In the genomic region with DNA sequence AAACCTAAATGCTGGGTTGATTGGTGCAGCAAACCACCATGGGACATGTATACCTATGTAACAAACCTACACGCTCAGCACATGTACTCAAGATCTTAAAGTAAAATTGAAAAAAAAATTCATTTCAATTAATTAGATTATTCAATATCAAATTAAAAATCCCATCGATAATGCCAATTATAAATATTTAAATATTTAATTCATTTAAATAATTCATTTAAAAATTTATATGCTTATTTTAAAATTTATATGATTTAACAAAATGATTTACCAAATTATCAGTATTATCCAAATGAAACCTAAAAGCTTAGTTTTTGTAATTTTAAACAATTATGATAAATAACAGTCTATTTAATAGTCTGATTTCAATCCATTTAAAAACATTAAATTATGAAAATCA, we compare ENCODE assay signal across 32 cellular contexts.
"Had no signal": no experiment of that assay in that cellular context is flagged by ENCODE, and none has a peak within 500 bp of the region (broad histone marks: within the 10 kb centered on the region; RNA-seq: fewer than 3 reads in every experiment).

No MANE protein-coding gene starts in this region.

- H3K36me3 ChIP-seq: brain microvascular endothelial cell, colonic mucosa, esophagus squamous epithelium had no signal

- H3K27ac Mint-ChIP-seq: activated CD4-positive, alpha-beta memory T cell treated with anti-CD3 and anti-CD28 coated beads, Interleukin-2, amount 10 ng/mL, durations not matched to agents 7 days and 5 days; activated CD4-positive, alpha-beta T cell treated with anti-CD3 and anti-CD28 coated beads, Interleukin-2, amount 10 ng/mL, durations not matched to agents 7 days and 5 days; activated naive CD4-positive, alpha-beta T cell treated with anti-CD3 and anti-CD28 coated beads, Interleukin-2, amount 10 ng/mL, durations not matched to agents 7 days and 5 days; activated naive CD4-positive, alpha-beta T cell treated with anti-CD3 and anti-CD28 coated beads, Interleukin-2, amount 50 U/mL, for 72 hours; activated naive CD8-positive, alpha-beta T cell treated with anti-CD3 and anti-CD28 coated beads, Interleukin-2, amount 10 ng/mL, durations not matched to agents 7 days and 5 days; activated T-cell treated with anti-CD3 and anti-CD28 coated beads, Interleukin-2, amount 50 U/mL, for 24 hours; activated T-cell treated with anti-CD3 and anti-CD28 coated beads, Interleukin-2, amount 50 U/mL, for 72 hours; dendritic cell treated with granulocyte-macrophage colony-stimulating factor and Interleukin-4, amounts not matched to agents 40 ng/mL and 50 ng/mL, for 4 days; T-helper 17 cell; T-helper 2 cell treated with Interferon-gamma antibody and Interleukin-4, amounts not matched to agents 5 μg/mL and 100 μg/mL, for 36 hours had no signal

- H3K4me3 ChIP-seq: colonic mucosa, dorsolateral prefrontal cortex, esophagus squamous epithelium had no signal

- H3K4me1 ChIP-seq: colonic mucosa, esophagus squamous epithelium had no signal

- H3K4me1 Mint-ChIP-seq: activated CD4-positive, alpha-beta memory T cell treated with anti-CD3 and anti-CD28 coated beads, Interleukin-2, amount 10 ng/mL, durations not matched to agents 7 days and 5 days; activated CD4-positive, alpha-beta T cell treated with anti-CD3 and anti-CD28 coated beads, Interleukin-2, amount 10 ng/mL, durations not matched to agents 7 days and 5 days; activated naive CD4-positive, alpha-beta T cell treated with anti-CD3 and anti-CD28 coated beads, Interleukin-2, amount 10 ng/mL, durations not matched to agents 7 days and 5 days; activated naive CD8-positive, alpha-beta T cell treated with anti-CD3 and anti-CD28 coated beads, Interleukin-2, amount 10 ng/mL, durations not matched to agents 7 days and 5 days; central memory CD8-positive, alpha-beta T cell; T-helper 17 cell had no signal

- FAIRE-seq: astrocyte, bronchial epithelial cell, endothelial cell of umbilical vein had no signal

- ATAC-seq: activated naive CD4-positive, alpha-beta T cell treated with anti-CD3 and anti-CD28 coated beads, Interleukin-2, amount 50 U/mL, for 72 hours; activated T-cell treated with anti-CD3 and anti-CD28 coated beads, Interleukin-2, amount 50 U/mL, for 72 hours; T-helper 17 cell had no signal

- H3K9me3 ChIP-seq: colonic mucosa, esophagus squamous epithelium had no signal

- H3K27ac ChIP-seq: brain microvascular endothelial cell, colonic mucosa, dorsolateral prefrontal cortex, epithelial cell of prostate, esophagus squamous epithelium had no signal

- H3K4me3 Mint-ChIP-seq: activated CD4-positive, alpha-beta memory T cell treated with anti-CD3 and anti-CD28 coated beads, Interleukin-2, amount 10 ng/mL, durations not matched to agents 7 days and 5 days; activated CD4-positive, alpha-beta T cell treated with anti-CD3 and anti-CD28 coated beads, Interleukin-2, amount 10 ng/mL, durations not matched to agents 7 days and 5 days; activated naive CD4-positive, alpha-beta T cell treated with anti-CD3 and anti-CD28 coated beads, Interleukin-2, amount 10 ng/mL, durations not matched to agents 7 days and 5 days; activated naive CD8-positive, alpha-beta T cell treated with anti-CD3 and anti-CD28 coated beads, Interleukin-2, amount 10 ng/mL, durations not matched to agents 7 days and 5 days; activated T-cell treated with anti-CD3 and anti-CD28 coated beads, Interleukin-2, amount 50 U/mL, for 24 hours; activated T-cell treated with anti-CD3 and anti-CD28 coated beads, Interleukin-2, amount 50 U/mL, for 72 hours; central memory CD8-positive, alpha-beta T cell; dendritic cell treated with granulocyte-macrophage colony-stimulating factor and Interleukin-4, amounts not matched to agents 40 ng/mL and 50 ng/mL, for 4 days; T-helper 17 cell; T-helper 2 cell treated with Interferon-gamma antibody and Interleukin-4, amounts not matched to agents 5 μg/mL and 100 μg/mL, for 36 hours had no signal

- H3K27me3 ChIP-seq: brain microvascular endothelial cell, colonic mucosa, dorsolateral prefrontal cortex, esophagus squamous epithelium had no signal

- H3K36me3 Mint-ChIP-seq: activated naive CD4-positive, alpha-beta T cell treated with anti-CD3 and anti-CD28 coated beads, Interleukin-2, amount 10 ng/mL, durations not matched to agents 7 days and 5 days; activated naive CD4-positive, alpha-beta T cell treated with anti-CD3 and anti-CD28 coated beads, Interleukin-2, amount 50 U/mL, for 72 hours; activated naive CD8-positive, alpha-beta T cell treated with anti-CD3 and anti-CD28 coated beads, Interleukin-2, amount 10 ng/mL, durations not matched to agents 7 days and 5 days had no signal

- DNase-seq: activated CD4-positive, alpha-beta memory T cell treated with anti-CD3 and anti-CD28 coated beads, Interleukin-2, amount 10 ng/mL, durations not matched to agents 7 days and 5 days; activated CD4-positive, alpha-beta T cell treated with anti-CD3 and anti-CD28 coated beads for 1 hour; activated CD4-positive, alpha-beta T cell treated with anti-CD3 and anti-CD28 coated beads for 4 hours; activated CD4-positive, alpha-beta T cell treated with anti-CD3 and anti-CD28 coated beads, Interleukin-2, amount 10 ng/mL, durations not matched to agents 7 days and 5 days; activated CD4-positive, alpha-beta T cell treated with anti-CD3 and anti-CD28 coated beads, Interleukin-2, amount 50 U/mL, for 4 hours; activated CD8-positive, alpha-beta memory T cell treated with anti-CD3 and anti-CD28 coated beads, Interleukin-2, amount 50 U/mL, for 48 hours; activated gamma-delta T cell; activated naive CD4-positive, alpha-beta T cell; activated naive CD4-positive, alpha-beta T cell treated with anti-CD3 and anti-CD28 coated beads, Interleukin-2, amount 10 ng/mL, durations not matched to agents 7 days and 5 days; activated naive CD8-positive, alpha-beta T cell treated with anti-CD3 and anti-CD28 coated beads, Interleukin-2, amount 10 ng/mL, durations not matched to agents 7 days and 5 days; activated T-cell treated with anti-CD3 and anti-CD28 coated beads for 4 hours; activated T-cell treated with anti-CD3 and anti-CD28 coated beads, Interleukin-2, amount 50 U/mL, for 24 hours; activated T-cell treated with anti-CD3 and anti-CD28 coated beads, Interleukin-2, amount 50 U/mL, for 72 hours; brain microvascular endothelial cell; colonic mucosa; dorsolateral prefrontal cortex; effector memory CD4-positive, alpha-beta T cell; esophagus squamous epithelium; foreskin melanocyte; head of caudate nucleus; hippocampal formation; T-helper 1 cell; T-helper 17 cell; T1000 had no signal

- H3K27me3 Mint-ChIP-seq: activated CD4-positive, alpha-beta memory T cell treated with anti-CD3 and anti-CD28 coated beads, Interleukin-2, amount 10 ng/mL, durations not matched to agents 7 days and 5 days; activated CD4-positive, alpha-beta T cell treated with anti-CD3 and anti-CD28 coated beads, Interleukin-2, amount 10 ng/mL, durations not matched to agents 7 days and 5 days; activated naive CD4-positive, alpha-beta T cell treated with anti-CD3 and anti-CD28 coated beads, Interleukin-2, amount 10 ng/mL, durations not matched to agents 7 days and 5 days; activated naive CD8-positive, alpha-beta T cell treated with anti-CD3 and anti-CD28 coated beads, Interleukin-2, amount 10 ng/mL, durations not matched to agents 7 days and 5 days; activated T-cell treated with anti-CD3 and anti-CD28 coated beads, Interleukin-2, amount 50 U/mL, for 24 hours; central memory CD8-positive, alpha-beta T cell; dendritic cell treated with granulocyte-macrophage colony-stimulating factor and Interleukin-4, amounts not matched to agents 40 ng/mL and 50 ng/mL, for 4 days; T-helper 17 cell had no signal
